11 cellular contexts compared by ENCODE assay signal in the genomic region with DNA sequence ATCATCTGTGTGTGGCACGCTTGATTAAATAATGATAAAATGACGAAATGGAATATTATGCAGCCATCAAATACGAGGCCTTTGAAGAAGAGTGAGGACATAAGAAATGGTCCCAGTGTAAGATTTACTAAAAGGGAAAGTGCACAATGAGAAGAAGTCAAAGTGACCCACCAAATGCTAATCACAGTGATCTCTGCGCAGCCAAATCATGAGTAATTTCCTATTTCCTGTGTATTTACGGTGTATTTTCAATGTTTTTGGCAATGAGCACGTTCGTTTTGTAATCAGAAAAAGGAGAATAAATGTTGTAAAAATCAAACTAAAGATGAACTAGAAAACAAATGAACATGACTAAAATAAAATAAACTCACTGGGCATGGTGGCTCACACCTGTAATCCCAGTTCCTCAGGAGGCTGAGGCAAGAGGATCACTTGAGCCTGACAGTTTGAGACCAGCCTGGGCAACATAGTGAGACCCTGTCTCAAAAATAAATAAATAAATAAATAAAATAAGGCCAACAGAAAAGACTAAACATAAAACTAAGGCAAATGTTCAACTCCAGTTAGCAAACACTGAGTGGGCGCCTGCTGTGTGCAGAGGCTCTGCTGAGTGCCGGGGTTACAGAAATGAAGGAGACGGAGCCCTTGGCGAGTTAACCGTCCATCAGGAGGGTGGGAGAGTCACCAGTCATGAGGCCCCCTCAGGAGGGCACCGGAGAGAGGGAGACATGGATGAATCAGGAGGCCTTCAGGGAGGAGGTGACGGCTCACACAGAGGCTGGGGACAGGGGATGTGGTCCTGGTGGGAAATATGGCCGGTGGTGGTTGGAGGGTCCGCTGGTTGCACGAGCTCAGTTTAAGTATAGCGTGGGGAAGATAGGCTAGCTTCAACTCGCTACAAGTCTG. TPM values are rescaled to one million over a fixed set of nuclear protein-coding genes. Genes with fewer than 3 reads are reported as not detected.
DNase-seq lines count a peak whose midpoint lies in the region; ATAC-seq and TF ChIP-seq lines count a peak whose summit lies in the region.
"Had no signal": no experiment of that assay in that cellular context is flagged by ENCODE, and none has a peak within 500 bp of the region (broad histone marks: within the 10 kb centered on the region; RNA-seq: fewer than 3 reads in every experiment).

No MANE protein-coding gene starts in this region.

- no peaks in the 10 kb centered on the region for H3K9me3 ChIP-seq in gastrocnemius medialis

- POLR2A ChIA-PET in activated CD8-positive, alpha-beta T cell treated with anti-CD3 and anti-CD28 coated beads, Interleukin-2, amount 10 ng/mL, durations not matched to agents 7 days and 5 days (lab: Charles Lee), result no interaction called here

- TF ChIP-seq CTCF in glutamatergic neuron (IDR thresholded peaks at IDR 0.05; ENCODE audit: partially characterized antibody, unreplicated experiment) (no peak), gastrocnemius medialis (IDR thresholded peaks at IDR 0.05 in 4 of 5, conservative IDR thresholded peaks at IDR 0.05 in 1 of 5) (no peak)

- peaks cover 31 to 41% of the 10 kb centered on the region in 2 donors for H3K4me1 ChIP-seq in gastrocnemius medialis

- intact Hi-C loops in gastrocnemius medialis (cut with DNase I; ENCODE audit: low total_unique reads), result no loop called here

- TF ChIP-seq POLR2A in gastrocnemius medialis (IDR thresholded peaks at IDR 0.05), result no peak

- no peaks in the 10 kb centered on the region for H3K27me3 ChIP-seq in gastrocnemius medialis

- H3K27ac Mint-ChIP-seq in activated CD8-positive, alpha-beta T cell treated with anti-CD3 and anti-CD28 coated beads, Interleukin-2, amount 10 ng/mL, durations not matched to agents 7 days and 5 days, result peak overlapping the region; percentile 25
- H3K27ac Mint-ChIP-seq in glutamatergic neuron (ENCODE audit: unreplicated experiment), result peak overlapping the region; percentile 90
- H3K27ac Mint-ChIP-seq: activated T-cell treated with anti-CD3 and anti-CD28 coated beads, Interleukin-2, amount 50 U/mL, for 72 hours had no signal

- no peaks in the 10 kb centered on the region for H3K9me3 Mint-ChIP-seq in activated CD8-positive, alpha-beta T cell treated with anti-CD3 and anti-CD28 coated beads, Interleukin-2, amount 10 ng/mL, durations not matched to agents 7 days and 5 days (ENCODE audit: insufficient read depth)
- peaks cover 11% of the 10 kb centered on the region for H3K9me3 Mint-ChIP-seq in glutamatergic neuron (ENCODE audit: unreplicated experiment)
- H3K9me3 Mint-ChIP-seq: activated T-cell treated with anti-CD3 and anti-CD28 coated beads, Interleukin-2, amount 50 U/mL, for 72 hours had no signal

- DNase-seq in GM03348 (ENCODE audit: low spot score) (peak; percentile 45), glutamatergic neuron (no peak), gastrocnemius medialis (no peak), cerebellar cortex (ENCODE audit: low spot score) (no peak), AML-193 (lab: John Stamatoyannopoulos, UW) (no peak)
- DNase-seq in activated CD8-positive, alpha-beta T cell treated with anti-CD3 and anti-CD28 coated beads, Interleukin-2, amount 10 ng/mL, durations not matched to agents 7 days and 5 days, result no peak
- DNase-seq: activated T-cell treated with anti-CD3 and anti-CD28 coated beads, Interleukin-2, amount 50 U/mL, for 72 hours; DND-41; NCI-H226 had no signal

- in situ Hi-C loops in gastrocnemius medialis (cut with MboI; ENCODE audit: low sequenced_read_pairs in 4 of 4), result no loop called here

- H3K4me1 Mint-ChIP-seq in activated CD8-positive, alpha-beta T cell treated with anti-CD3 and anti-CD28 coated beads, Interleukin-2, amount 10 ng/mL, durations not matched to agents 7 days and 5 days (ENCODE audit: low read depth), result peaks cover 39% of the 10 kb centered on the region
- H3K4me1 Mint-ChIP-seq in glutamatergic neuron (ENCODE audit: low read depth, unreplicated experiment), result peaks cover 26% of the 10 kb centered on the region

- H3K27ac ChIP-seq in gastrocnemius medialis, result peak overlapping the region; percentile 60 to 80 (median 70)

- no peaks in the 10 kb centered on the region for H3K36me3 ChIP-seq in gastrocnemius medialis

- H3K4me3 Mint-ChIP-seq in activated CD8-positive, alpha-beta T cell treated with anti-CD3 and anti-CD28 coated beads, Interleukin-2, amount 10 ng/mL, durations not matched to agents 7 days and 5 days, result no peak overlapping the region
- no peak overlapping the region for H3K4me3 Mint-ChIP-seq in glutamatergic neuron (ENCODE audit: unreplicated experiment)
- H3K4me3 Mint-ChIP-seq: activated T-cell treated with anti-CD3 and anti-CD28 coated beads, Interleukin-2, amount 50 U/mL, for 72 hours had no signal

- CTCF ChIA-PET in activated CD8-positive, alpha-beta T cell treated with anti-CD3 and anti-CD28 coated beads, Interleukin-2, amount 10 ng/mL, durations not matched to agents 7 days and 5 days (lab: Charles Lee), result interaction anchor here (3.0 kb wide), 1 partner anchor 8 kb away, joined by 17 read pairs; no protein-coding TSS in a partner anchor

- no peak for ATAC-seq in activated CD8-positive, alpha-beta T cell treated with anti-CD3 and anti-CD28 coated beads, Interleukin-2, amount 10 ng/mL, durations not matched to agents 7 days and 5 days
- ATAC-seq in gastrocnemius medialis (peak in 1 of 2 donors; percentile 37), HG02642 (IDR thresholded peaks at IDR 0.05; ENCODE audit: poor library complexity, unreplicated experiment) (no peak), SK-N-SH treated with all-trans-retinoic acid at 6 μM for 48 hours (no peak)

- no peaks in the 10 kb centered on the region for H3K36me3 Mint-ChIP-seq in activated CD8-positive, alpha-beta T cell treated with anti-CD3 and anti-CD28 coated beads, Interleukin-2, amount 10 ng/mL, durations not matched to agents 7 days and 5 days (ENCODE audit: low read depth)
- peaks cover 4% of the 10 kb centered on the region for H3K36me3 Mint-ChIP-seq in glutamatergic neuron (ENCODE audit: unreplicated experiment)

- peaks cover 2% of the 10 kb centered on the region for H3K27me3 Mint-ChIP-seq in activated CD8-positive, alpha-beta T cell treated with anti-CD3 and anti-CD28 coated beads, Interleukin-2, amount 10 ng/mL, durations not matched to agents 7 days and 5 days (ENCODE audit: low read depth)
- H3K27me3 Mint-ChIP-seq in glutamatergic neuron (ENCODE audit: unreplicated experiment), result peaks cover 7% of the 10 kb centered on the region

- no peak overlapping the region for H3K4me3 ChIP-seq in gastrocnemius medialis

TF ChIP-seq in SK-N-SH treated with all-trans-retinoic acid at 6 μM for 48 hours, 23 proteins besides CTCF, POLR2A, EP300 and RAD21 (continues in another document):
- TF ChIP-seq, protein P1, sequence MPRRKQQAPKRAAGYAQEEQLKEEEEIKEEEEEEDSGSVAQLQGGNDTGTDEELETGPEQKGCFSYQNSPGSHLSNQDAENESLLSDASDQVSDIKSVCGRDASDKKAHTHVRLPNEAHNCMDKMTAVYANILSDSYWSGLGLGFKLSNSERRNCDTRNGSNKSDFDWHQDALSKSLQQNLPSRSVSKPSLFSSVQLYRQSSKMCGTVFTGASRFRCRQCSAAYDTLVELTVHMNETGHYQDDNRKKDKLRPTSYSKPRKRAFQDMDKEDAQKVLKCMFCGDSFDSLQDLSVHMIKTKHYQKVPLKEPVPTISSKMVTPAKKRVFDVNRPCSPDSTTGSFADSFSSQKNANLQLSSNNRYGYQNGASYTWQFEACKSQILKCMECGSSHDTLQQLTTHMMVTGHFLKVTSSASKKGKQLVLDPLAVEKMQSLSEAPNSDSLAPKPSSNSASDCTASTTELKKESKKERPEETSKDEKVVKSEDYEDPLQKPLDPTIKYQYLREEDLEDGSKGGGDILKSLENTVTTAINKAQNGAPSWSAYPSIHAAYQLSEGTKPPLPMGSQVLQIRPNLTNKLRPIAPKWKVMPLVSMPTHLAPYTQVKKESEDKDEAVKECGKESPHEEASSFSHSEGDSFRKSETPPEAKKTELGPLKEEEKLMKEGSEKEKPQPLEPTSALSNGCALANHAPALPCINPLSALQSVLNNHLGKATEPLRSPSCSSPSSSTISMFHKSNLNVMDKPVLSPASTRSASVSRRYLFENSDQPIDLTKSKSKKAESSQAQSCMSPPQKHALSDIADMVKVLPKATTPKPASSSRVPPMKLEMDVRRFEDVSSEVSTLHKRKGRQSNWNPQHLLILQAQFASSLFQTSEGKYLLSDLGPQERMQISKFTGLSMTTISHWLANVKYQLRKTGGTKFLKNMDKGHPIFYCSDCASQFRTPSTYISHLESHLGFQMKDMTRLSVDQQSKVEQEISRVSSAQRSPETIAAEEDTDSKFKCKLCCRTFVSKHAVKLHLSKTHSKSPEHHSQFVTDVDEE (CRISPR knock-in tag; IDR thresholded peaks at IDR 0.05), result no peak
- no peak for TF ChIP-seq ISL1 (CRISPR knock-in tag; IDR thresholded peaks at IDR 0.05)
- no peak for TF ChIP-seq ZNF565 (CRISPR knock-in tag; conservative IDR thresholded peaks at IDR 0.05; ENCODE audit: low read depth)
- TF ChIP-seq BACH2 (CRISPR knock-in tag; IDR thresholded peaks at IDR 0.05; ENCODE audit: borderline replicate concordance), result no peak
- TF ChIP-seq, protein P2, sequence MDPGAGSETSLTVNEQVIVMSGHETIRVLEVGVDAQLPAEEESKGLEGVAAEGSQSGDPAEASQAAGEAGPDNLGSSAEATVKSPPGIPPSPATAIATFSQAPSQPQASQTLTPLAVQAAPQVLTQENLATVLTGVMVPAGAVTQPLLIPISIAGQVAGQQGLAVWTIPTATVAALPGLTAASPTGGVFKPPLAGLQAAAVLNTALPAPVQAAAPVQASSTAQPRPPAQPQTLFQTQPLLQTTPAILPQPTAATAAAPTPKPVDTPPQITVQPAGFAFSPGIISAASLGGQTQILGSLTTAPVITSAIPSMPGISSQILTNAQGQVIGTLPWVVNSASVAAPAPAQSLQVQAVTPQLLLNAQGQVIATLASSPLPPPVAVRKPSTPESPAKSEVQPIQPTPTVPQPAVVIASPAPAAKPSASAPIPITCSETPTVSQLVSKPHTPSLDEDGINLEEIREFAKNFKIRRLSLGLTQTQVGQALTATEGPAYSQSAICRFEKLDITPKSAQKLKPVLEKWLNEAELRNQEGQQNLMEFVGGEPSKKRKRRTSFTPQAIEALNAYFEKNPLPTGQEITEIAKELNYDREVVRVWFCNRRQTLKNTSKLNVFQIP (CRISPR knock-in tag; IDR thresholded peaks at IDR 0.05; ENCODE audit: borderline replicate concordance, low read depth), result no peak
- TF ChIP-seq ESRRG (CRISPR knock-in tag; IDR thresholded peaks at IDR 0.05), result no peak
- TF ChIP-seq SNAI2 (CRISPR knock-in tag; IDR thresholded peaks at IDR 0.05), result no peak
- TF ChIP-seq ZC3H10 (CRISPR knock-in tag; IDR thresholded peaks at IDR 0.05), result no peak
- TF ChIP-seq ARNTL (CRISPR knock-in tag; IDR thresholded peaks at IDR 0.05; ENCODE audit: borderline replicate concordance, low read depth), result no peak

RNA-seq across cellular contexts. Expression of a gene that starts 26.0 kb away (rescaled TPM):
- 1 to 10 TPM; 8.6 to 8.7 TPM for total RNA-seq in activated CD8-positive, alpha-beta T cell treated with anti-CD3 and anti-CD28 coated beads, Interleukin-2, amount 10 ng/mL, durations not matched to agents 7 days and 5 days
- total RNA-seq in glutamatergic neuron (ENCODE audit: unreplicated experiment) (5.9 TPM), gastrocnemius medialis (10 to 100 TPM; 52.4 to 78.1 (median 62.3) TPM)
